Comparison of ENCODE assay signal across 15 cellular contexts in the genomic region with DNA sequence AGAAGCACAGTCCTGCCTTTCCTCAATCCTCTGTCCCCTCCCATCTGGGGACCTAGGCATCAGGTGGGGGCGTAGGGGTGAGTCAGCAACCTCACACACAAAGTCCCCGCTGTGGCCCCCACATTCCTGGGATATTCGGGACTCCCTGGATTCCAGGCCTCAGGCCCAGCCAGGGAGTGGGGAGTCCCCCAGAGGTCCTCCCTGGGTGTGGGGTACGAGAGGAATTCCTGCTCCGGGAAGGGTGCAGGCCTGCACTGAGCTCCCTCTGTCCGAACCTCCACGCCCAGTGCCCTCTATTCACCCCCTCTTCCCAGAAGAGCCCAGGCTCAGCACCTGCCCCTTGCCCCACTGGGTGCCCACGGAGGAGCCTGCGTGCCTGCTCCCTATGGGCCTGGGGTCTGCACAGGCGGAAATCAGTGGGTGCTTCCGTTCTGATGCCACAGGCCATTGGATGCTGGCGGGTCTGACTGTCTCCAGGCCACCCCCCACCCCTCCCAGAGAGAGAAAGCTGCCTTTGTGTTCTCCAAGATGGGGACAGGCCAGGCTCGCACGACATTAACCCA. TPM values are rescaled to one million over a fixed set of nuclear protein-coding genes. Genes with fewer than 3 reads are reported as not detected.
DNase-seq lines count a peak whose midpoint lies in the region; ATAC-seq and TF ChIP-seq lines count a peak whose summit lies in the region.
"Had no signal": no experiment of that assay in that cellular context is flagged by ENCODE, and none has a peak within 500 bp of the region (broad histone marks: within the 10 kb centered on the region; RNA-seq: fewer than 3 reads in every experiment).

No MANE protein-coding gene starts in this region.

- peak overlapping the region; percentile 68 for H3K27ac ChIP-seq in BLaER1
- peak overlapping the region in 1 of 5 donors; percentile 26 for H3K27ac ChIP-seq in adrenal gland
- H3K27ac ChIP-seq: RWPE1, upper lobe of left lung had no signal

- 0 out of 2 replicates have a peak, but pooled peaks cover 5% of the 10 kb centered on the region for H3K36me3 ChIP-seq in BLaER1
- H3K36me3 ChIP-seq in neuron (ENCODE audit: insufficient read depth, low read length), result no peaks in the 10 kb centered on the region
- H3K36me3 ChIP-seq in adrenal gland (replicated peaks in 1 of 2), result no peaks in the 10 kb centered on the region
- H3K36me3 ChIP-seq: upper lobe of left lung had no signal

- no peak for TF ChIP-seq CTCF in adrenal gland (IDR thresholded peaks at IDR 0.05)

- 75 to 84% (median 84%) methylated on average over 9 to 14 of the region's 14 CpGs for WGBS in adrenal gland, 4 donors

- no peaks in the 10 kb centered on the region for H4K20me1 ChIP-seq in BLaER1

- TF ChIP-seq POLR2A in adrenal gland (IDR thresholded peaks at IDR 0.05), result no peak

- peaks cover 3% of the 10 kb centered on the region; the same call in 1 of the 2 replicates for H3K27me3 ChIP-seq in BLaER1
- H3K27me3 ChIP-seq in neuron (ENCODE audit: insufficient read depth, low read length), result no peaks in the 10 kb centered on the region
- no peaks in the 10 kb centered on the region for H3K27me3 ChIP-seq in adrenal gland

- H3K9ac ChIP-seq in BLaER1, result peak overlapping the region; percentile 34; the same call in 1 of the 2 replicates

- H3K4me1 ChIP-seq in BLaER1, result peaks cover 60% of the 10 kb centered on the region
- peaks cover 52% of the 10 kb centered on the region for H3K4me1 ChIP-seq in neuron (ENCODE audit: insufficient read depth, low read length)
- H3K4me1 ChIP-seq in adrenal gland (replicated peaks in 1 of 2), result peaks cover 20 to 26% of the 10 kb centered on the region in 2 donors

- intact Hi-C loops in adrenal gland (cut with DNase I), result no loop called here

- DNase-seq in LHCN-M2 (ENCODE audit: low read depth) (peak; percentile 13), glomerular visceral epithelial cell (ENCODE audit: extremely low spot score) (peak; percentile 38), adrenal gland (no peak), SKM-1 treated with dmso at 0.1 percent for 144 hours (lab: John Stamatoyannopoulos, UW; ENCODE audit: unreplicated experiment) (no peak)
- no peak for DNase-seq in activated CD4-positive, alpha-beta T cell treated with anti-CD3 and anti-CD28 coated beads, Interleukin-2, amount 50 U/mL, for 4 hours
- DNase-seq: activated CD4-positive, alpha-beta memory T cell treated with anti-CD3 and anti-CD28 coated beads for 36 hours; activated effector memory CD4-positive, alpha-beta T cell treated with anti-CD3 and anti-CD28 coated beads, Interleukin-2, amount 50 U/mL, for 16 hours; Calu3; NCI-H1436 had no signal

- H3K4me3 ChIP-seq in BLaER1 (0 out of 2 replicates have a peak overlapping the region, but pooled peaks have one; percentile 38), neuron (ENCODE audit: low read length) (peak overlapping the region; percentile 11), adrenal gland (no peak overlapping the region)
- H3K4me3 ChIP-seq: upper lobe of left lung had no signal

- H3K4me2 ChIP-seq in BLaER1, result peak overlapping the region; percentile 74

- H3K9me3 ChIP-seq in BLaER1, result no peaks in the 10 kb centered on the region
- no peaks in the 10 kb centered on the region for H3K9me3 ChIP-seq in neuron (ENCODE audit: low read length)
- no peaks in the 10 kb centered on the region for H3K9me3 ChIP-seq in adrenal gland (replicated peaks in 1 of 3)
- H3K9me3 ChIP-seq: upper lobe of left lung had no signal

- no peak overlapping the region for H2AFZ ChIP-seq in neuron (ENCODE audit: low read depth, low read length)

- no peak for ATAC-seq in GM21737 (IDR thresholded peaks at IDR 0.05; ENCODE audit: unreplicated experiment)
- ATAC-seq: esophagus mucosa had no signal

RNA-seq across cellular contexts. Expression of gene CADM4, which starts 3.4 kb away (rescaled TPM):
- 0.69 TPM in 1 of 2 replicates, not detected in the other for total RNA-seq in LHCN-M2 (2014; rRNA removed)
- 0.81 TPM for polyA plus RNA-seq in LHCN-M2 (2012)
- total RNA-seq in adrenal gland, result 10 to 100 TPM; 16.6 to 53.9 (median 40.8) TPM
- 10 to 100 TPM; 21.7 to 92.7 (median 41.4) TPM for polyA plus RNA-seq in adrenal gland

RNA-seq across cellular contexts. Expression of gene ZNF428, which starts 16.8 kb away (rescaled TPM):
- total RNA-seq in LHCN-M2 (2014; rRNA removed) (56.8 and 58.4 TPM in 2 replicates), adrenal gland (10 to 100 TPM; 34.9 to 71.2 (median 54.9) TPM)
- 78.3 TPM for polyA plus RNA-seq in LHCN-M2 (2012)
- 100 to 1,000 TPM in 2 of 3 donors, 10 to 100 TPM in 1; 10.3 to 214 (median 148) TPM for polyA plus RNA-seq in adrenal gland

RNA-seq across cellular contexts. Expression of gene SRRM5, which starts 24.3 kb away (rescaled TPM):
- 0.11 TPM in 1 of 2 replicates, not detected in the other for total RNA-seq in LHCN-M2 (2014; rRNA removed)
- 0.22 TPM for polyA plus RNA-seq in LHCN-M2 (2012)
- total RNA-seq in adrenal gland, result under 1 TPM in 5 of 8 donors, not detected in 3; 0.15 to 0.43 (median 0.18) TPM
- polyA plus RNA-seq in adrenal gland, result 1 to 10 TPM in 2 of 3 donors, under 1 TPM in 1; 0.53 to 4.7 (median 1.2) TPM

RNA-seq across cellular contexts. Expression of gene PLAUR, which starts 33.8 kb away (rescaled TPM):
- total RNA-seq in LHCN-M2 (2014; rRNA removed) (128 and 170 TPM in 2 replicates), adrenal gland (10 to 100 TPM in 6 of 8 donors, 1 to 10 TPM in 2; 6.6 to 25.9 (median 15.4) TPM)
- polyA plus RNA-seq in LHCN-M2 (2012), result 40.7 TPM
- polyA plus RNA-seq in adrenal gland, result 10 to 100 TPM in 2 of 3 donors, 1 to 10 TPM in 1; 6.3 to 16.3 (median 14.5) TPM

RNA-seq across cellular contexts. Expression of gene ZNF576, which starts 39.8 kb away (rescaled TPM):
- total RNA-seq in LHCN-M2 (2014; rRNA removed) (18.3 and 20.3 TPM in 2 replicates), adrenal gland (100 to 1,000 TPM in 1 of 8 donors, 10 to 100 TPM in 7; 15.7 to 114 (median 26.3) TPM)
- polyA plus RNA-seq in LHCN-M2 (2012), result 17.3 TPM
- 10 to 100 TPM in 2 of 3 donors, 1 to 10 TPM in 1; 9.8 to 13.7 (median 10.8) TPM for polyA plus RNA-seq in adrenal gland

Comparison
In these comparisons a context has a peak if more than half of its experiments do, and no peak if none do; other contexts are left out.
1. H3K4me3 ChIP-seq: peak in BLaER1 (single experiment) and neuron (single experiment); none in adrenal gland (0 of 4).
2. DNase-seq: peak in LHCN-M2 (single experiment) and glomerular visceral epithelial cell (single experiment); none in adrenal gland (0 of 7), activated CD4-positive, alpha-beta T cell treated with anti-CD3 and anti-CD28 coated beads, Interleukin-2, amount 50 U/mL, for 4 hours (0 of 2) and SKM-1 treated with dmso at 0.1 percent for 144 hours (single experiment).
3. RNA of gene CADM4, which starts 3.4 kb away (total RNA-seq): 16.6 to 53.9 TPM in adrenal gland; 0.69 TPM in LHCN-M2; every median in the first group is over 10 times any median in the second.